In the genomic region with DNA sequence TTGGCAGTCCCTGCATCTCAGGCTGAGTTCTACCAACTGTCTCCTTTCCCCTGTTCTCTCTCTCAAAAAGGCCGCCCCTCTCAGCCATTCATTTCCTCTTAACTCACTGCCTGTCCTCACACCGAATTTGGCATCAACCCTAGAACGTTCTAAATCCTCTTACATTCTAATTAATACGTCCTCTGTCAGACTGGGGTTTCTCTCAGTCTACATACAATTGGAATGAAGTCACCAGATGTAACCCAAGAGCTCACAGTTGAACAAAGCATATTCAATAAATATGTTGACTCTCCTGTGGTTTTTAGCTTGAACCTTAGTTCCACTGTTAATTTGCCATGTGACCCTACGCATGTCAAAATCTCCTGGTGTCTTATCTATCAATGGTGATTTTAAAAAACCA, we compare ENCODE assay signal across 19 cellular contexts.
DNase-seq lines count a peak whose midpoint lies in the region; TF ChIP-seq lines count a peak whose summit lies in the region.
"Had no signal": no experiment of that assay in that cellular context is flagged by ENCODE, and none has a peak within 500 bp of the region (broad histone marks: within the 10 kb centered on the region; RNA-seq: fewer than 3 reads in every experiment).

No MANE protein-coding gene starts in this region.

- POLR2A ChIA-PET in CD8-positive, alpha-beta memory T cell (lab: Charles Lee): no interaction called here

- CTCF ChIA-PET in CD8-positive, alpha-beta memory T cell (lab: Charles Lee): no interaction called here

- DNase-seq in COLO668 (lab: John Stamatoyannopoulos, UW; ENCODE audit: unreplicated experiment): peak; percentile 9
- DNase-seq in HT1080 (ENCODE audit: low read depth): peak; percentile 56
- peak; percentile 93 for DNase-seq in astrocyte of the cerebellum (ENCODE audit: low read depth)
- peak; percentile 47 to 72 for DNase-seq in foreskin fibroblast
- no peak for DNase-seq in CD8-positive, alpha-beta memory T cell
- no peak for DNase-seq in HuH-7 (ENCODE audit: low spot score)
- no peak for DNase-seq in ovary
- no peak for DNase-seq in mesothelial cell of epicardium (ENCODE audit: low spot score in 2 of 2, unreplicated experiment in 2 of 2)
- DNase-seq: activated CD4-positive, CD25-positive, alpha-beta regulatory T cell treated with anti-CD3 and anti-CD28 coated beads, Interleukin-2, amount 50 U/mL, for 72 hours; activated gamma-delta T cell; anterior cingulate cortex; dorsolateral prefrontal cortex; foreskin melanocyte; lower lobe of right lung; MG63; nephron progenitor cell; Right ventricle myocardium superior; uterus had no signal

- no peak for TF ChIP-seq EP300 in ovary (IDR thresholded peaks at IDR 0.05)

- 77 to 87% (median 83%) methylated on average over 5 of the region's 5 CpGs for WGBS in ovary, 3 donors

- in situ Hi-C loops in astrocyte of the cerebellum (cut with HindIII; ENCODE audit: low sequenced_read_pairs): no loop called here

- H3K27ac Mint-ChIP-seq in CD8-positive, alpha-beta memory T cell: no peak overlapping the region
- no peak overlapping the region for H3K27ac Mint-ChIP-seq in mesothelial cell of epicardium
- H3K27ac Mint-ChIP-seq: GM23338, nephron progenitor cell had no signal

- peaks cover 2 to 4% of the 10 kb centered on the region in 2 donors for H3K27me3 Mint-ChIP-seq in CD8-positive, alpha-beta memory T cell
- peaks cover 13% of the 10 kb centered on the region for H3K27me3 Mint-ChIP-seq in mesothelial cell of epicardium (ENCODE audit: low read depth)

- no peak overlapping the region for H3K27ac ChIP-seq in CD8-positive, alpha-beta memory T cell (ENCODE audit: low read depth, low read length)
- H3K27ac ChIP-seq in ovary: no peak overlapping the region
- H3K27ac ChIP-seq: dorsolateral prefrontal cortex, lower lobe of right lung, uterus had no signal

- peaks cover 6 to 14% (median 12%) of the 10 kb centered on the region in 3 donors for H3K4me1 Mint-ChIP-seq in CD8-positive, alpha-beta memory T cell
- H3K4me1 Mint-ChIP-seq in mesothelial cell of epicardium: peaks cover 15% of the 10 kb centered on the region

- H3K9me3 Mint-ChIP-seq in CD8-positive, alpha-beta memory T cell: peaks cover 0 to 15% (median 12%) of the 10 kb centered on the region in 5 donors
- peaks cover 16% of the 10 kb centered on the region for H3K9me3 Mint-ChIP-seq in mesothelial cell of epicardium

- H3K36me3 Mint-ChIP-seq in CD8-positive, alpha-beta memory T cell: no peaks in the 10 kb centered on the region
- no peaks in the 10 kb centered on the region for H3K36me3 Mint-ChIP-seq in mesothelial cell of epicardium

- H3K9me3 ChIP-seq in CD8-positive, alpha-beta memory T cell (ENCODE audit: low read length): no peaks in the 10 kb centered on the region
- H3K9me3 ChIP-seq in ovary: peaks cover 0 to 5% of the 10 kb centered on the region in 2 donors
- H3K9me3 ChIP-seq: MG63, uterus had no signal

- no peak for TF ChIP-seq POLR2A in ovary (IDR thresholded peaks at IDR 0.05)

- TF ChIP-seq CTCF in astrocyte of the cerebellum (IDR thresholded peaks at IDR 0.05; ENCODE audit: low read depth, low read length, missing control alignments): no peak
- no peak for TF ChIP-seq CTCF in foreskin fibroblast (IDR thresholded peaks at IDR 0.05; ENCODE audit: low read depth, low read length)
- no peak for TF ChIP-seq CTCF in ovary (IDR thresholded peaks at IDR 0.05)
- no peak for TF ChIP-seq CTCF in mesothelial cell of epicardium (IDR thresholded peaks at IDR 0.05; ENCODE audit: unreplicated experiment)

- no peaks in the 10 kb centered on the region for H3K36me3 ChIP-seq in CD8-positive, alpha-beta memory T cell (ENCODE audit: insufficient read depth, low read length)
- H3K36me3 ChIP-seq in ovary: no peaks in the 10 kb centered on the region
- H3K36me3 ChIP-seq: lower lobe of right lung, MG63, uterus had no signal

- H3K4me1 ChIP-seq in CD8-positive, alpha-beta memory T cell (ENCODE audit: insufficient read depth, low read length): no peaks in the 10 kb centered on the region
- peaks cover 5% of the 10 kb centered on the region for H3K4me1 ChIP-seq in ovary (ENCODE audit: insufficient read depth)
- H3K4me1 ChIP-seq: uterus had no signal

- H3K4me3 ChIP-seq in astrocyte of the cerebellum (ENCODE audit: low read depth, low read length): no peak overlapping the region
- no peak overlapping the region for H3K4me3 ChIP-seq in foreskin fibroblast (ENCODE audit: low read depth in 1 of 2, low read length in 2 of 2)
- H3K4me3 ChIP-seq in CD8-positive, alpha-beta memory T cell (ENCODE audit: low read length): no peak overlapping the region
- H3K4me3 ChIP-seq in ovary: no peak overlapping the region
- H3K4me3 ChIP-seq: dorsolateral prefrontal cortex, GM23338, lower lobe of right lung, MG63, uterus had no signal

- H3K27me3 ChIP-seq in CD8-positive, alpha-beta memory T cell (ENCODE audit: insufficient read depth, low read length, poor library complexity, severe bottlenecking): no peaks in the 10 kb centered on the region
- H3K27me3 ChIP-seq in ovary: no peaks in the 10 kb centered on the region
- H3K27me3 ChIP-seq: MG63, uterus had no signal

- H3K4me3 Mint-ChIP-seq in CD8-positive, alpha-beta memory T cell: no peak overlapping the region
- no peak overlapping the region for H3K4me3 Mint-ChIP-seq in mesothelial cell of epicardium
- H3K4me3 Mint-ChIP-seq: GM23338, nephron progenitor cell had no signal

- intact Hi-C loops in ovary (cut with DNase I): loop anchor here in 1 of 4 donors (10.0 kb wide), 1 partner anchor 179 kb away; no protein-coding TSS in a partner anchor

Comparison
In these comparisons a context has a peak if more than half of its experiments do, and no peak if none do; other contexts are left out.
1. DNase-seq: peak in COLO668 (single experiment), HT1080 (single experiment), astrocyte of the cerebellum (single experiment) and foreskin fibroblast (2 of 2); none in CD8-positive, alpha-beta memory T cell (0 of 5), HuH-7 (single experiment), ovary (0 of 5) and mesothelial cell of epicardium (0 of 2).